In the genomic region with DNA sequence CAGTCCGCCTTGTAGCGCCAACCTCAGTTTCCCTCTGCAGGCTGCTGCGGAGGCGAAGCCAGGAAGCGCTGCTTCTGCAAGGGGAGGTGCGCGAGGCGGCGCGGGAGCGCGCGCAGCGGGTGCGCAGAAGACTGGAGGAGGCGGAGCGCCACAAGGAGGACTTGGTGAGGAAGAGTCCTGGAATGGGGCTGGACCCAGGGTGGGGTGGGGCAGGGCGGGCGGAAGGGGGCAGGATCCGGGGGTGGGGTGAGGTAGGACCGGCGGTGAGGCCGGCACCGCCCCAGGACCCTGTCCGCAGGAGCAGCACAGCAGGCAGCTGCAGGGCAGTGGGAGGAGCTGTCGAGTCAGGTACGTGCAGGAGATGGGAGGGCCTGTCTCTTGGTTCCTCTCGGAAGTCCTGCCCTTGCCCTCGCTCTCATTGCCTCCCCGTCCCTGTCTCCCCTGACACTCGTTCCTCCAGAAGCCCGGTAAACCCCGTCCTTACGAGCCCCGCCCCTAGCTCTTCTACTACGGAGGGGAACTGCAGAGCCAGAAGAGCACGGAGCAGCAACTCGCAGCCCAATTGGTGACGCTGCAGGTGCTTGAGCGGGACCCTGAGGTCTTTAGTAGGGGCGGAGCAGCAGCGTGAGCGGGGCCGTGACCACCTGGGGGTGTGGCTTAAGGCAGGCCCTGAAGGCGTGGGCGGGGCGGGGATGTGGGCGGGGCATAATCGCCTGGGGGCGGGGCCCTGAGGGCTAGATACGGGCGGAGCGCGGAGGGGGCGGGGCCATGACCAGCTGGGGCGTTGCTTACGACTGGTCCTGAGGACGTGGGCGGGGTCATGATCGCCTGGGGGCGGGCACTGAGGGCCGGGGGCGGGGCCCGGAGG, we compare ENCODE assay signal across 8 cellular contexts.
DNase-seq lines count a peak whose midpoint lies in the region; ATAC-seq and TF ChIP-seq lines count a peak whose summit lies in the region.
"Not testable (repeated sequence)": the region's sequence is repeated elsewhere in the genome, so short reads cannot be mapped to it uniquely, and the experiment has no call there.

No MANE protein-coding gene starts in this region.

- TF ChIP-seq CTCF in DND-41 (IDR thresholded peaks at IDR 0.05; ENCODE audit: borderline replicate concordance, extremely low read depth, low read length, poor library complexity, severe bottlenecking); fibroblast of mammary gland (conservative IDR thresholded peaks at IDR 0.05; ENCODE audit: control insufficient read depth, insufficient read depth, low read depth, low read length); natural killer cell (IDR thresholded peaks at IDR 0.05): not testable (repeated sequence)
- peak in 1 of 6 experiments; percentile 15 for TF ChIP-seq CTCF in Peyer's patch (IDR thresholded peaks at IDR 0.05)

- peak overlapping the region; percentile 50 for H3K9ac ChIP-seq in DND-41 (ENCODE audit: low read depth, low read length)
- peak overlapping the region; percentile 44 for H3K9ac ChIP-seq in GM23248
- peak overlapping the region; percentile 63 for H3K9ac ChIP-seq in Karpas-422 (ENCODE audit: low read length)

- WGBS in GM23248 (ENCODE audit: low coverage in 1 of 2, low lambda C conversion rate in 2 of 2, missing lambda C conversion rate in 2 of 2), 2 experiments, result 0 to 1% methylated on average over 39 to 58 of the region's 64 CpGs

- not testable (repeated sequence) for H3K27ac ChIP-seq in DND-41 (ENCODE audit: low read length); Karpas-422 (ENCODE audit: low read length)
- H3K27ac ChIP-seq in GM23248, result peak overlapping the region; percentile 43
- H3K27ac ChIP-seq in Peyer's patch, result peak overlapping the region; percentile 84 to 92 (median 88)

- not testable (repeated sequence) for H3K27me3 ChIP-seq in DND-41 (ENCODE audit: insufficient read depth, low read length, poor library complexity); GM23248 (replicated peaks; ENCODE audit: insufficient read depth); Karpas-422 (ENCODE audit: low read length); Peyer's patch

- H3K36me3 Mint-ChIP-seq in natural killer cell, result not testable (repeated sequence)
- peaks cover 11 to 18% of the 10 kb centered on the region in 2 donors for H3K36me3 Mint-ChIP-seq in stimulated activated naive B cell treated with anti-CD40 and anti-IgM and Interleukin-4, amounts not matched to agents 10 μg/mL and 1 μg/mL and 100 μg/mL, for 72 hours

- intact Hi-C loops in natural killer cell (cut with micrococcal nuclease), result loop anchor here (5.0 kb wide), 1 partner anchor 135 kb away; no protein-coding TSS in a partner anchor

- not testable (repeated sequence) for H3K27me3 Mint-ChIP-seq in natural killer cell (ENCODE audit: low read depth in 2 of 2)
- peaks cover 6 to 13% of the 10 kb centered on the region in 2 donors for H3K27me3 Mint-ChIP-seq in stimulated activated naive B cell treated with anti-CD40 and anti-IgM and Interleukin-4, amounts not matched to agents 10 μg/mL and 1 μg/mL and 100 μg/mL, for 72 hours

- in situ Hi-C loops in GM23248 (cut with MboI), result not testable (repeated sequence)

- H3K27ac Mint-ChIP-seq in natural killer cell, result peak overlapping the region; percentile 96 to 98
- peak overlapping the region; percentile 99 for H3K27ac Mint-ChIP-seq in stimulated activated naive B cell treated with anti-CD40 and anti-IgM and Interleukin-4, amounts not matched to agents 10 μg/mL and 1 μg/mL and 100 μg/mL, for 72 hours

- not testable (repeated sequence) for H3K9me3 ChIP-seq in DND-41 (ENCODE audit: insufficient read depth, low read length, severe bottlenecking); GM23248 (ENCODE audit: low read depth); Karpas-422 (ENCODE audit: low read length); Peyer's patch

- H3K4me1 ChIP-seq in DND-41 (ENCODE audit: insufficient read depth, low read length); GM23248 (ENCODE audit: insufficient read depth); Karpas-422 (ENCODE audit: low read length): not testable (repeated sequence)
- H3K4me1 ChIP-seq in Peyer's patch, result peaks cover 0 to 10% (median 2%) of the 10 kb centered on the region in 4 donors

- H3K36me3 ChIP-seq in DND-41 (ENCODE audit: insufficient read depth, low read length); GM23248 (ENCODE audit: low read depth); Karpas-422 (ENCODE audit: insufficient read depth, low read length); Peyer's patch: not testable (repeated sequence)

- TF ChIP-seq POLR2A in Peyer's patch (IDR thresholded peaks at IDR 0.05), result peak; percentile 78 to 82

- peak overlapping the region; percentile 96 for H3K4me3 Mint-ChIP-seq in natural killer cell
- peak overlapping the region; percentile 97 to 98 for H3K4me3 Mint-ChIP-seq in stimulated activated naive B cell treated with anti-CD40 and anti-IgM and Interleukin-4, amounts not matched to agents 10 μg/mL and 1 μg/mL and 100 μg/mL, for 72 hours

- H3F3A ChIP-seq in GM23248 (ENCODE audit: insufficient read depth), result not testable (repeated sequence)

- H3K4me2 ChIP-seq in DND-41 (ENCODE audit: insufficient read depth, low read length) (peak overlapping the region; percentile 93), GM23248 (ENCODE audit: unreplicated experiment) (peak overlapping the region; percentile 90), Karpas-422 (ENCODE audit: low read depth, low read length, poor library complexity, severe bottlenecking) (peak overlapping the region; percentile 72)

- DNase-seq in DND-41 (peak; percentile 93), GM23248 (peak; percentile 95), Karpas-422 (peak; percentile 97), Peyer's patch (peak; percentile 99), activated T-helper 1 cell treated with Interleukin-2 at 50 U/mL for 16 hours (ENCODE audit: low read depth) (peak; percentile 93), fibroblast of mammary gland (ENCODE audit: low read depth) (peak; percentile 87), natural killer cell (peak; percentile 94)
- peak; percentile 90 for DNase-seq in stimulated activated naive B cell treated with anti-CD40 and anti-IgM and Interleukin-4, amounts not matched to agents 10 μg/mL and 1 μg/mL and 100 μg/mL, for 72 hours

- H3K9me2 ChIP-seq in GM23248 (ENCODE audit: insufficient read depth); Karpas-422 (replicated peaks; ENCODE audit: insufficient read depth, low read length): not testable (repeated sequence)

- not testable (repeated sequence) for H3K4me1 Mint-ChIP-seq in natural killer cell
- H3K4me1 Mint-ChIP-seq in stimulated activated naive B cell treated with anti-CD40 and anti-IgM and Interleukin-4, amounts not matched to agents 10 μg/mL and 1 μg/mL and 100 μg/mL, for 72 hours, result peaks cover 8 to 10% of the 10 kb centered on the region in 2 donors

- ATAC-seq in DND-41 (ENCODE audit: insufficient read depth, low read depth) (peak; percentile 87), natural killer cell (peak; percentile 82 to 95 (median 83))
- ATAC-seq in stimulated activated naive B cell treated with anti-CD40 and anti-IgM and Interleukin-4, amounts not matched to agents 10 μg/mL and 1 μg/mL and 100 μg/mL, for 72 hours (replicated peaks), result peak; percentile 84 to 85

- H3K9me3 Mint-ChIP-seq in natural killer cell; stimulated activated naive B cell treated with anti-CD40 and anti-IgM and Interleukin-4, amounts not matched to agents 10 μg/mL and 1 μg/mL and 100 μg/mL, for 72 hours: not testable (repeated sequence)

- H3K4me3 ChIP-seq in DND-41 (ENCODE audit: low read depth in 1 of 2, low read length in 2 of 2), result peak overlapping the region; percentile 17 to 82; a peak in 3 of 4 replicates
- H3K4me3 ChIP-seq in GM23248, result peak overlapping the region; percentile 67
- peak overlapping the region; percentile 62 for H3K4me3 ChIP-seq in Karpas-422 (ENCODE audit: low read length)
- H3K4me3 ChIP-seq in Peyer's patch, result peak overlapping the region; percentile 52 to 60 (median 55)
- peak overlapping the region; percentile 57 for H3K4me3 ChIP-seq in fibroblast of mammary gland (ENCODE audit: control insufficient read depth, low read depth, low read length)

- H2AFZ ChIP-seq in DND-41 (ENCODE audit: low read depth, low read length), result peak overlapping the region; percentile 86
- peak overlapping the region; percentile 75 for H2AFZ ChIP-seq in GM23248
- H2AFZ ChIP-seq in Karpas-422 (ENCODE audit: low read length), result not testable (repeated sequence)

- not testable (repeated sequence) for H4K20me1 ChIP-seq in DND-41 (ENCODE audit: insufficient read depth, low read length); GM23248 (ENCODE audit: insufficient read depth); Karpas-422 (ENCODE audit: insufficient read depth, low read depth, low read length)

- not testable (repeated sequence) for H3K79me2 ChIP-seq in DND-41 (ENCODE audit: insufficient read depth, low read length); GM23248 (ENCODE audit: insufficient read depth); Karpas-422 (ENCODE audit: low read length)
